In genomic region chr15:77564933-77565332, GRCh38 we compare ENCODE assay signal across 1 cellular context.
TF ChIP-seq lines count a peak whose summit lies in the region.

No MANE protein-coding gene starts in this region.

TF ChIP-seq in H1, 55 proteins besides CTCF, POLR2A, EP300 and RAD21 (continued from another document):
- TF ChIP-seq HDAC6 (IDR thresholded peaks at IDR 0.05; ENCODE audit: low read depth, low read length) (no peak), SP4 (IDR thresholded peaks at IDR 0.05; ENCODE audit: low read length) (no peak), RXRA (IDR thresholded peaks at IDR 0.05; ENCODE audit: insufficient read depth, low read depth, low read length) (no peak), EGR1 (IDR thresholded peaks at IDR 0.05; ENCODE audit: borderline replicate concordance, low read depth, low read length) (no peak)
- TF ChIP-seq, protein P1, sequence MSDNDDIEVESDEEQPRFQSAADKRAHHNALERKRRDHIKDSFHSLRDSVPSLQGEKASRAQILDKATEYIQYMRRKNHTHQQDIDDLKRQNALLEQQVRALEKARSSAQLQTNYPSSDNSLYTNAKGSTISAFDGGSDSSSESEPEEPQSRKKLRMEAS (IDR thresholded peaks at IDR 0.05): no peak
